Comparison of ENCODE assay signal across 2 cellular contexts in genomic region chr2:54097124-54097523, GRCh38.
TF ChIP-seq lines count a peak whose summit lies in the region.

No MANE protein-coding gene starts in this region.

TF ChIP-seq in HepG2, 621 proteins besides CTCF, POLR2A, EP300 and RAD21:
- peak; percentile 56 for TF ChIP-seq HNF4A (CRISPR knock-in tag; IDR thresholded peaks at IDR 0.05)
- TF ChIP-seq, protein P1, sequence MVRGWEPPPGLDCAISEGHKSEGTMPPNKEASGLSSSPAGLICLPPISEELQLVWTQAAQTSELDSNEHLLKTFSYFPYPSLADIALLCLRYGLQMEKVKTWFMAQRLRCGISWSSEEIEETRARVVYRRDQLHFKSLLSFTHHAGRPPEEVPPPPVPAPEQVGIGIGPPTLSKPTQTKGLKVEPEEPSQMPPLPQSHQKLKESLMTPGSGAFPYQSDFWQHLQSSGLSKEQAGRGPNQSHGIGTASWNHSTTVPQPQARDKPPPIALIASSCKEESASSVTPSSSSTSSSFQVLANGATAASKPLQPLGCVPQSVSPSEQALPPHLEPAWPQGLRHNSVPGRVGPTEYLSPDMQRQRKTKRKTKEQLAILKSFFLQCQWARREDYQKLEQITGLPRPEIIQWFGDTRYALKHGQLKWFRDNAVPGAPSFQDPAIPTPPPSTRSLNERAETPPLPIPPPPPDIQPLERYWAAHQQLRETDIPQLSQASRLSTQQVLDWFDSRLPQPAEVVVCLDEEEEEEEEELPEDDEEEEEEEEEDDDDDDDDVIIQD (CRISPR knock-in tag; IDR thresholded peaks at IDR 0.05; ENCODE audit: low read depth): 0 out of 2 replicates have a peak, but pooled peaks have one; percentile 30
- TF ChIP-seq RCOR2 (CRISPR knock-in tag; IDR thresholded peaks at IDR 0.05): no peak
TF ChIP-seq in HepG2: peak in this region for 2.

TF ChIP-seq in SK-N-SH, 30 proteins besides CTCF, POLR2A, EP300 and RAD21:
- TF ChIP-seq FOSL2 (IDR thresholded peaks at IDR 0.05; ENCODE audit: borderline replicate concordance, low read depth) (no peak), FOXJ3 (CRISPR knock-in tag; IDR thresholded peaks at IDR 0.05) (no peak), YY1 (IDR thresholded peaks at IDR 0.05; ENCODE audit: low read depth) (no peak), POLR2AphosphoS5 (IDR thresholded peaks at IDR 0.05; ENCODE audit: low read depth, low read length) (no peak), CHD2 (IDR thresholded peaks at IDR 0.05; ENCODE audit: low read length, partially characterized antibody) (no peak), TAF1 (IDR thresholded peaks at IDR 0.05; ENCODE audit: borderline replicate concordance, low read depth, low read length) (no peak), MXI1 (IDR thresholded peaks at IDR 0.05; ENCODE audit: low read depth, low read length) (no peak), TCF12 (IDR thresholded peaks at IDR 0.05) (no peak), USF2 (IDR thresholded peaks at IDR 0.05; ENCODE audit: borderline replicate concordance, low read depth, low read length) (no peak), MEF2A (IDR thresholded peaks at IDR 0.05; ENCODE audit: borderline replicate concordance, low read depth) (no peak), TEAD4 (IDR thresholded peaks at IDR 0.05; ENCODE audit: borderline replicate concordance, insufficient read depth) (no peak), RFX5 (IDR thresholded peaks at IDR 0.05; ENCODE audit: low read length) (no peak), GABPA (IDR thresholded peaks at IDR 0.05; ENCODE audit: low read depth) (no peak), JUND (IDR thresholded peaks at IDR 0.05) (no peak), NRF1 (IDR thresholded peaks at IDR 0.05; ENCODE audit: low read depth, low read length) (no peak)
- TF ChIP-seq, protein P2, sequence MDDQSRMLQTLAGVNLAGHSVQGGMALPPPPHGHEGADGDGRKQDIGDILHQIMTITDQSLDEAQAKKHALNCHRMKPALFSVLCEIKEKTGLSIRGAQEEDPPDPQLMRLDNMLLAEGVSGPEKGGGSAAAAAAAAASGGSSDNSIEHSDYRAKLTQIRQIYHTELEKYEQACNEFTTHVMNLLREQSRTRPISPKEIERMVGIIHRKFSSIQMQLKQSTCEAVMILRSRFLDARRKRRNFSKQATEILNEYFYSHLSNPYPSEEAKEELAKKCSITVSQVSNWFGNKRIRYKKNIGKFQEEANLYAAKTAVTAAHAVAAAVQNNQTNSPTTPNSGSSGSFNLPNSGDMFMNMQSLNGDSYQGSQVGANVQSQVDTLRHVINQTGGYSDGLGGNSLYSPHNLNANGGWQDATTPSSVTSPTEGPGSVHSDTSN (IDR thresholded peaks at IDR 0.05): no peak
TF ChIP-seq in SK-N-SH: peak in this region for 0.
